ENCODE assay signal across 22 cellular contexts in genomic region chr6:100488231-100488630, GRCh38. TPM values are rescaled to one million over a fixed set of nuclear protein-coding genes. Genes with fewer than 3 reads are reported as not detected.
A peak's percentile ranks its signal among the peaks of the same experiment; 100 is the strongest.
DNase-seq lines count a peak whose midpoint lies in the region; ATAC-seq and TF ChIP-seq lines count a peak whose summit lies in the region.
"Had no signal": no experiment of that assay in that cellular context is flagged by ENCODE, and none has a peak within 500 bp of the region (broad histone marks: within the 10 kb centered on the region; RNA-seq: fewer than 3 reads in every experiment).

No MANE protein-coding gene starts in this region.

- no peaks in the 10 kb centered on the region for H3K36me3 ChIP-seq in SU-DHL-6 (ENCODE audit: low read length)
- H3K36me3 ChIP-seq in osteoblast (ENCODE audit: insufficient read depth, low read length) = no peaks in the 10 kb centered on the region
- no peaks in the 10 kb centered on the region for H3K36me3 ChIP-seq in GM23248 (ENCODE audit: low read depth)

- H3K4me1 ChIP-seq in osteoblast (ENCODE audit: insufficient read depth, low read length) (no peaks in the 10 kb centered on the region), GM23248 (ENCODE audit: insufficient read depth) (no peaks in the 10 kb centered on the region)

- H3K4me3 ChIP-seq in SU-DHL-6 (ENCODE audit: insufficient read depth, low read length, poor library complexity, severe bottlenecking) (no peak overlapping the region), osteoblast (ENCODE audit: insufficient read depth, low read length) (no peak overlapping the region), GM23248 (no peak overlapping the region)

- ATAC-seq in GM18870 (IDR thresholded peaks at IDR 0.05; ENCODE audit: unreplicated experiment) (peak; percentile 45), HG03342 (IDR thresholded peaks at IDR 0.05; ENCODE audit: unreplicated experiment) (peak; percentile 45), GM21737 (IDR thresholded peaks at IDR 0.05; ENCODE audit: unreplicated experiment) (no peak)
- ATAC-seq: stimulated activated naive B cell treated with anti-CD40 and anti-IgM and Interleukin-4, amounts not matched to agents 10 μg/mL and 1 μg/mL and 100 μg/mL, for 72 hours had no signal

- H3K9me2 ChIP-seq in SU-DHL-6 (replicated peaks; ENCODE audit: insufficient read depth, low read length) = no peaks in the 10 kb centered on the region
- no peaks in the 10 kb centered on the region for H3K9me2 ChIP-seq in GM23248 (ENCODE audit: insufficient read depth)

- DNase-seq in osteoblast (ENCODE audit: insufficient read length, low spot score, missing footprints) = peak; percentile 26
- no peak for DNase-seq in kidney glomerular epithelial cell (lab: John Stamatoyannopoulos, UW)
- no peak for DNase-seq in GM23248
- DNase-seq: activated CD4-positive, alpha-beta T cell treated with anti-CD3 and anti-CD28 coated beads, Interleukin-2, amount 10 ng/mL, durations not matched to agents 7 days and 5 days; activated naive CD4-positive, alpha-beta T cell treated with anti-CD3 and anti-CD28 coated beads, Interleukin-2, amount 50 U/mL, for 16 hours; HCEC 1CT; KBM-7; kidney; mesenchymal stem cell; NCI-H1417; SHP77 treated with DMSO at 0.1 percent for 48 hours; stimulated activated CD4-positive, alpha-beta T cell treated with anti-CD3 and anti-CD28 coated beads, Interleukin-12 subunit alpha, Interleukin-12 subunit beta, amount 100 ng/mL, for 4 hours; stimulated activated naive B cell treated with anti-CD40 and anti-IgM and Interleukin-4, amounts not matched to agents 10 μg/mL and 1 μg/mL and 100 μg/mL, for 72 hours; T1000; trophoblast cell had no signal

- peaks cover 47% of the 10 kb centered on the region for H3F3A ChIP-seq in SU-DHL-6 (ENCODE audit: insufficient read depth)
- H3F3A ChIP-seq in GM23248 (ENCODE audit: insufficient read depth) = no peaks in the 10 kb centered on the region

- H3K27ac ChIP-seq in SU-DHL-6 (ENCODE audit: low read depth, low read length) = peak overlapping the region; percentile 96
- no peak overlapping the region for H3K27ac ChIP-seq in osteoblast (ENCODE audit: low read depth, low read length)
- no peak overlapping the region for H3K27ac ChIP-seq in GM23248
- H3K27ac ChIP-seq: C4-2B had no signal

- H4K20me1 ChIP-seq in SU-DHL-6 (ENCODE audit: low read depth, low read length) (no peaks in the 10 kb centered on the region), osteoblast (ENCODE audit: insufficient read depth, low read length) (no peaks in the 10 kb centered on the region), GM23248 (ENCODE audit: insufficient read depth) (no peaks in the 10 kb centered on the region)

- peak overlapping the region; percentile 68 for H3K4me2 ChIP-seq in SU-DHL-6 (ENCODE audit: low read depth, low read length, poor library complexity, severe bottlenecking)
- no peak overlapping the region for H3K4me2 ChIP-seq in osteoblast (ENCODE audit: insufficient read depth, low read length)
- no peak overlapping the region for H3K4me2 ChIP-seq in GM23248 (ENCODE audit: unreplicated experiment)

- TF ChIP-seq CTCF in SU-DHL-6 (IDR thresholded peaks at IDR 0.05; ENCODE audit: insufficient read depth, low read length, poor library complexity, severe bottlenecking) (no peak), osteoblast (IDR thresholded peaks at IDR 0.05; ENCODE audit: extremely low read depth, low read depth, low read length) (no peak)

- H2AFZ ChIP-seq in SU-DHL-6 (ENCODE audit: low read depth, low read length, severe bottlenecking) = no peak overlapping the region
- no peak overlapping the region for H2AFZ ChIP-seq in osteoblast (ENCODE audit: low read length)
- no peak overlapping the region for H2AFZ ChIP-seq in GM23248

- in situ Hi-C loops in GM23248 (cut with MboI) = loop anchor here (25.0 kb wide), 2 partner anchors 174 to 576 kb away; no protein-coding TSS in a partner anchor

- 76 to 77% methylated on average over 5 of the region's 5 CpGs for WGBS in GM23248 (ENCODE audit: low coverage in 1 of 2, low lambda C conversion rate in 2 of 2, missing lambda C conversion rate in 2 of 2), 2 experiments

- H3K9ac ChIP-seq in SU-DHL-6 (ENCODE audit: low read length) = peak overlapping the region; percentile 59; the same call in 1 of the 2 replicates
- H3K9ac ChIP-seq in GM23248 = no peak overlapping the region

- H3K9me3 ChIP-seq in SU-DHL-6 (ENCODE audit: insufficient read depth, low read length) (no peaks in the 10 kb centered on the region), osteoblast (ENCODE audit: low read depth, low read length) (no peaks in the 10 kb centered on the region), GM23248 (ENCODE audit: low read depth) (no peaks in the 10 kb centered on the region)

- no peaks in the 10 kb centered on the region for H3K79me2 ChIP-seq in SU-DHL-6 (ENCODE audit: insufficient read depth, low read length)
- H3K79me2 ChIP-seq in osteoblast (ENCODE audit: insufficient read depth, low read length) = no peaks in the 10 kb centered on the region
- no peaks in the 10 kb centered on the region for H3K79me2 ChIP-seq in GM23248 (ENCODE audit: insufficient read depth)

- H3K27me3 ChIP-seq in SU-DHL-6 (ENCODE audit: low read length) (no peaks in the 10 kb centered on the region), osteoblast (ENCODE audit: insufficient read depth, low read length) (peaks cover 11% of the 10 kb centered on the region), GM23248 (replicated peaks; ENCODE audit: insufficient read depth) (no peaks in the 10 kb centered on the region)

RNA-seq across cellular contexts. Expression of gene SIM1, which starts 23.5 kb away (rescaled TPM):
- under 0.01 and 0.36 TPM in 2 replicates for total RNA-seq in osteoblast
- total RNA-seq in GM23248 (2014; rRNA removed; shearing (Covaris generic)) = 1.6 and 4.9 TPM in 2 replicates
- 1.2 and 1.5 TPM in 2 replicates for polyA plus RNA-seq in GM23248 (2016; fragmentation: Nextera tagmentation; extraction: Ambion mirVana)
- total RNA-seq: activated CD4-positive, alpha-beta T cell treated with anti-CD3 and anti-CD28 coated beads, Interleukin-2, amount 10 ng/mL, durations not matched to agents 7 days and 5 days had no signal
- polyA plus RNA-seq: esophagus, neural cell had no signal
